In genomic region chr14:80146941-80147340, GRCh38 we compare ENCODE assay signal across 22 cellular contexts.
"Had no signal": no experiment of that assay in that cellular context is flagged by ENCODE, and none has a peak within 500 bp of the region (broad histone marks: within the 10 kb centered on the region; RNA-seq: fewer than 3 reads in every experiment).

No MANE protein-coding gene starts in this region.

- H3K27ac ChIP-seq: RWPE1 had no signal

- H3K9ac ChIP-seq: SK-N-SH had no signal

- H3K9me3 ChIP-seq: SK-N-SH had no signal

- ATAC-seq: HepG2, Panc1 had no signal

- H3K4me2 ChIP-seq: SK-N-SH had no signal

- DNase-seq: IMR-90, Karpas-422, KG1, MV-4-11, NCI-H1048, NCI-H1105, NCI-H1417, NCI-H1436 treated with DMSO at 0.1 percent for 48 hours, NCI-H1694, NCI-H187 treated with DMSO at 0.1 percent for 48 hours, NCI-H2029 treated with DMSO at 0.1 percent for 48 hours, NCI-H2171 treated with DMSO at 0.1 percent for 48 hours, NCI-H345, NCI-H446 treated with DMSO at 0.1 percent for 48 hours, NCI-H510A treated with DMSO at 0.1 percent for 48 hours, NCI-H526, SHP77, SK-N-SH, SW 1271 had no signal

- FAIRE-seq: HepG2 had no signal
